Comparison of ENCODE assay signal across 8 cellular contexts in the genomic region with DNA sequence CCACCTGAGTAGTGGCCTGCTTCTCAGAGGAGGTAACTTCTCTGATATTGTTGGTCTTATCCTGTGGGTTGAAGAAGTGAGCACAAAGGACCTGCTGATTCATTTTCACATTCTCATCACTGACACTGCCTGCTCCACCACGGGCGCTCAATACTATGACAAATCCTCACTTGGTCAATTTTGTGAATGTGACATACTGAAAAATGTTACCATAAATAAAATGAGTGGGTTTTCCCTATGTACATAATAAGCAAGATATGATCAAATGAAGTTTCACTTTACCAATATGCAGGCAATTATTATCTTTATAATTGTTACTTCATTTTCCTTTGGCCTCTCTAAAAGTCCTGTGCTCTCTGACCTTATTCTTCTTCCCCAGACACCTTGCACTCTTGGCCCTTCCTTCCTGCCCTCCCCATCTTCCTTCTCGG.
DNase-seq lines count a peak whose midpoint lies in the region; ATAC-seq and TF ChIP-seq lines count a peak whose summit lies in the region.

No MANE protein-coding gene starts in this region.

- ATAC-seq in GM18909 (IDR thresholded peaks at IDR 0.05; ENCODE audit: poor library complexity, unreplicated experiment) (peak; percentile 71), HG02870 (IDR thresholded peaks at IDR 0.05; ENCODE audit: unreplicated experiment) (peak; percentile 94)

- H3K9me3 Mint-ChIP-seq in activated CD4-positive, alpha-beta T cell treated with anti-CD3 and anti-CD28 coated beads, Interleukin-2, amount 10 ng/mL, durations not matched to agents 24 days and 14 days, result no peaks in the 10 kb centered on the region
- H3K9me3 Mint-ChIP-seq in mesothelial cell of epicardium, result no peaks in the 10 kb centered on the region

- peaks cover 2% of the 10 kb centered on the region for H3K36me3 Mint-ChIP-seq in activated CD4-positive, alpha-beta T cell treated with anti-CD3 and anti-CD28 coated beads, Interleukin-2, amount 10 ng/mL, durations not matched to agents 24 days and 14 days (ENCODE audit: low read depth)
- no peaks in the 10 kb centered on the region for H3K36me3 Mint-ChIP-seq in mesothelial cell of epicardium

- no peak overlapping the region for H3K9ac ChIP-seq in mucosa of rectum (ENCODE audit: low read depth in 1 of 2, low read length in 2 of 2)

- TF ChIP-seq CTCF in mesothelial cell of epicardium (IDR thresholded peaks at IDR 0.05; ENCODE audit: unreplicated experiment), result no peak

- peak overlapping the region; percentile 73 for H3K4me3 Mint-ChIP-seq in activated CD4-positive, alpha-beta T cell treated with anti-CD3 and anti-CD28 coated beads, Interleukin-2, amount 10 ng/mL, durations not matched to agents 24 days and 14 days
- H3K4me3 Mint-ChIP-seq in mesothelial cell of epicardium, result no peak overlapping the region

- H3K4me1 ChIP-seq in mucosa of rectum (ENCODE audit: control insufficient read depth in 2 of 2, insufficient read depth in 2 of 2, low read length in 2 of 2), result peaks cover 4% of the 10 kb centered on the region in 2 donors

- peak; percentile 79 for DNase-seq in activated CD4-positive, alpha-beta T cell treated with anti-CD3 and anti-CD28 coated beads, Interleukin-2, amount 10 ng/mL, durations not matched to agents 24 days and 14 days
- DNase-seq in SW 1271 (lab: John Stamatoyannopoulos, UW), result no peak
- no peak for DNase-seq in DMS53 (lab: John Stamatoyannopoulos, UW)
- no peak for DNase-seq in islet precursor cell
- DNase-seq in mesothelial cell of epicardium (ENCODE audit: low spot score in 2 of 2, unreplicated experiment in 2 of 2), result no peak

- H3K27me3 ChIP-seq in mucosa of rectum (ENCODE audit: control insufficient read depth in 2 of 2, insufficient read depth in 2 of 2, low read length in 2 of 2), result no peaks in the 10 kb centered on the region

- peak overlapping the region; percentile 59 to 73 for H3K27ac ChIP-seq in mucosa of rectum (ENCODE audit: low read depth in 2 of 2, low read length in 2 of 2)

- H3K36me3 ChIP-seq in mucosa of rectum (ENCODE audit: control insufficient read depth in 2 of 2, insufficient read depth in 2 of 2, low read length in 2 of 2), result no peaks in the 10 kb centered on the region

- H3K27me3 Mint-ChIP-seq in activated CD4-positive, alpha-beta T cell treated with anti-CD3 and anti-CD28 coated beads, Interleukin-2, amount 10 ng/mL, durations not matched to agents 24 days and 14 days, result no peaks in the 10 kb centered on the region
- H3K27me3 Mint-ChIP-seq in mesothelial cell of epicardium (ENCODE audit: low read depth), result no peaks in the 10 kb centered on the region

- no peak overlapping the region for H3K4me3 ChIP-seq in mucosa of rectum (ENCODE audit: low read length in 2 of 2)

- peaks cover 58% of the 10 kb centered on the region for H3K4me1 Mint-ChIP-seq in activated CD4-positive, alpha-beta T cell treated with anti-CD3 and anti-CD28 coated beads, Interleukin-2, amount 10 ng/mL, durations not matched to agents 24 days and 14 days
- H3K4me1 Mint-ChIP-seq in mesothelial cell of epicardium, result peaks cover 13% of the 10 kb centered on the region

- H3K27ac Mint-ChIP-seq in activated CD4-positive, alpha-beta T cell treated with anti-CD3 and anti-CD28 coated beads, Interleukin-2, amount 10 ng/mL, durations not matched to agents 24 days and 14 days, result peak overlapping the region; percentile 93
- H3K27ac Mint-ChIP-seq in mesothelial cell of epicardium, result no peak overlapping the region

- H3K9me3 ChIP-seq in mucosa of rectum (ENCODE audit: control insufficient read depth in 2 of 2, low read length in 2 of 2), result no peaks in the 10 kb centered on the region

- intact Hi-C loops in activated CD4-positive, alpha-beta T cell treated with anti-CD3 and anti-CD28 coated beads, Interleukin-2, amount 10 ng/mL, durations not matched to agents 24 days and 14 days (cut with micrococcal nuclease), result loop anchor here (1.0 to 5.0 kb wide), 5 partner anchors 14 to 71 kb away; no protein-coding TSS in a partner anchor
